8 cellular contexts compared by ENCODE assay signal in genomic region chr5:32538031-32538547, GRCh38. TPM values are rescaled to one million over a fixed set of nuclear protein-coding genes. Genes with fewer than 3 reads are reported as not detected.
DNase-seq lines count a peak whose midpoint lies in the region; ATAC-seq, FAIRE-seq and TF ChIP-seq lines count a peak whose summit lies in the region.

No MANE protein-coding gene starts in this region.

- H3K4me3 ChIP-seq in MM.1S (ENCODE audit: low read length): no peak overlapping the region

- peaks cover 4% of the 10 kb centered on the region for H3K4me1 Mint-ChIP-seq in WTC11
- peaks cover 16% of the 10 kb centered on the region for H3K4me1 Mint-ChIP-seq in osteocyte (ENCODE audit: unreplicated experiment)

- H3K36me3 Mint-ChIP-seq in WTC11 (no peaks in the 10 kb centered on the region), osteocyte (ENCODE audit: unreplicated experiment) (peaks cover 5% of the 10 kb centered on the region)

- H3K27ac ChIP-seq in MM.1S (ENCODE audit: low read length): peak overlapping the region; percentile 97

- H3K4me3 Mint-ChIP-seq in WTC11 (no peak overlapping the region), osteocyte (ENCODE audit: unreplicated experiment) (no peak overlapping the region)

- no peaks in the 10 kb centered on the region for H3K9me3 ChIP-seq in MM.1S (replicated peaks; ENCODE audit: insufficient read depth, low read length)

- H3K36me3 ChIP-seq in MM.1S (replicated peaks; ENCODE audit: insufficient read depth, low read length): no peaks in the 10 kb centered on the region

- H3K27ac Mint-ChIP-seq in WTC11 (no peak overlapping the region), osteocyte (ENCODE audit: unreplicated experiment) (no peak overlapping the region)

- TF ChIP-seq CTCF in MM.1S (IDR thresholded peaks at IDR 0.05; ENCODE audit: low read length): no peak
- no peak for TF ChIP-seq CTCF in WTC11 (IDR thresholded peaks at IDR 0.05)
- TF ChIP-seq CTCF in osteocyte (IDR thresholded peaks at IDR 0.05): no peak

- H3K9me3 Mint-ChIP-seq in WTC11 (no peaks in the 10 kb centered on the region), osteocyte (ENCODE audit: unreplicated experiment) (peaks cover 7% of the 10 kb centered on the region)

- FAIRE-seq in GM18507 (lab: Jason Lieb, UNC): peak; percentile 80

- H3K9me2 ChIP-seq in MM.1S (replicated peaks; ENCODE audit: insufficient read depth, low read length): no peaks in the 10 kb centered on the region

- H3K27me3 ChIP-seq in MM.1S (replicated peaks; ENCODE audit: insufficient read depth, low read length): no peaks in the 10 kb centered on the region

- POLR2A ChIA-PET in WTC11 (lab: Charles Lee): interaction anchor here (0.5 kb wide), 2 partner anchors 12 to 49 kb away, joined by 3 to 5 read pairs; no protein-coding TSS in a partner anchor

- ATAC-seq in GM21723 (IDR thresholded peaks at IDR 0.05; ENCODE audit: unreplicated experiment) (peak; percentile 76), WTC11 (no peak)
- peak; percentile 66 for ATAC-seq in stimulated activated naive CD8-positive, alpha-beta T cell treated with anti-CD3 and anti-CD28 coated beads, Interleukin-15, Interleukin-2, amounts not matched to agents 100 U/mL and 50 U/mL, for 24 hours

- peak; percentile 30 for DNase-seq in GM18507 (ENCODE audit: extremely low spot score, insufficient read length, low read depth)
- DNase-seq in MM.1S: peak; percentile 91
- DNase-seq in activated gamma-delta T cell treated with anti-CD3 and anti-CD28 coated beads, Interleukin-2, amount 50 U/mL, for 16 hours (ENCODE audit: low read depth): peak; percentile 17
- DNase-seq in stimulated activated naive CD8-positive, alpha-beta T cell treated with anti-CD3 and anti-CD28 coated beads, Interleukin-15, Interleukin-2, amounts not matched to agents 100 U/mL and 50 U/mL, for 24 hours: peak; percentile 17
- no peak for DNase-seq in midbrain (lab: John Stamatoyannopoulos, UW)
- DNase-seq in WTC11 (ENCODE audit: low spot score): no peak
- DNase-seq in osteocyte (ENCODE audit: extremely low spot score, unreplicated experiment): no peak

- H3K4me1 ChIP-seq in MM.1S (ENCODE audit: low read length): peaks cover 93% of the 10 kb centered on the region

- H3K27me3 Mint-ChIP-seq in WTC11 (ENCODE audit: low read depth) (peaks cover 3% of the 10 kb centered on the region; the same call in 1 of the 2 replicates), osteocyte (ENCODE audit: unreplicated experiment) (peaks cover 5% of the 10 kb centered on the region)

- H3K79me2 ChIP-seq in MM.1S (ENCODE audit: low read length): peaks cover 72% of the 10 kb centered on the region

- peaks cover 71% of the 10 kb centered on the region for H3F3A ChIP-seq in MM.1S (ENCODE audit: insufficient read depth, low read length)

- H4K20me1 ChIP-seq in MM.1S (ENCODE audit: insufficient read depth, low read length): no peaks in the 10 kb centered on the region

- CTCF ChIA-PET in WTC11 (lab: Charles Lee): no interaction called here

- H3K9ac ChIP-seq in MM.1S (ENCODE audit: low read length): peak overlapping the region; percentile 52

- H2AFZ ChIP-seq in MM.1S (ENCODE audit: low read length): no peak overlapping the region

- H3K4me2 ChIP-seq in MM.1S (ENCODE audit: low read depth, low read length): peak overlapping the region; percentile 88

TF ChIP-seq in WTC11, 78 proteins besides CTCF, POLR2A, EP300 and RAD21:
- TF ChIP-seq ZNF281 (CRISPR knock-in tag; IDR thresholded peaks at IDR 0.05) (no peak), NR1H2 (CRISPR knock-in tag; IDR thresholded peaks at IDR 0.05) (no peak), ZNF416 (CRISPR knock-in tag; IDR thresholded peaks at IDR 0.05) (no peak), JAZF1 (CRISPR knock-in tag; IDR thresholded peaks at IDR 0.05) (no peak), TEAD1 (CRISPR knock-in tag; IDR thresholded peaks at IDR 0.05) (no peak), ERG (CRISPR knock-in tag; IDR thresholded peaks at IDR 0.05) (no peak), JUN (CRISPR knock-in tag; IDR thresholded peaks at IDR 0.05) (no peak), TCF7 (CRISPR knock-in tag; IDR thresholded peaks at IDR 0.05; ENCODE audit: low read depth) (no peak), NFE2L1 (CRISPR knock-in tag; IDR thresholded peaks at IDR 0.05) (no peak)

RNA-seq across cellular contexts. Expression of gene SUB1, which starts 47.3 kb away (rescaled TPM):
- total RNA-seq in WTC11 (2021) (255 to 258 TPM (median 258 TPM) in 3 replicates), osteocyte (191 and 202 TPM in 2 replicates)

Comparison
In these comparisons a context has a peak if more than half of its experiments do, and no peak if none do; other contexts are left out.
1. DNase-seq: peak in GM18507 (single experiment), MM.1S (single experiment), activated gamma-delta T cell treated with anti-CD3 and anti-CD28 coated beads, Interleukin-2, amount 50 U/mL, for 16 hours (single experiment) and stimulated activated naive CD8-positive, alpha-beta T cell treated with anti-CD3 and anti-CD28 coated beads, Interleukin-15, Interleukin-2, amounts not matched to agents 100 U/mL and 50 U/mL, for 24 hours (single experiment); none in midbrain (single experiment), WTC11 (single experiment) and osteocyte (single experiment).